In the genomic region with DNA sequence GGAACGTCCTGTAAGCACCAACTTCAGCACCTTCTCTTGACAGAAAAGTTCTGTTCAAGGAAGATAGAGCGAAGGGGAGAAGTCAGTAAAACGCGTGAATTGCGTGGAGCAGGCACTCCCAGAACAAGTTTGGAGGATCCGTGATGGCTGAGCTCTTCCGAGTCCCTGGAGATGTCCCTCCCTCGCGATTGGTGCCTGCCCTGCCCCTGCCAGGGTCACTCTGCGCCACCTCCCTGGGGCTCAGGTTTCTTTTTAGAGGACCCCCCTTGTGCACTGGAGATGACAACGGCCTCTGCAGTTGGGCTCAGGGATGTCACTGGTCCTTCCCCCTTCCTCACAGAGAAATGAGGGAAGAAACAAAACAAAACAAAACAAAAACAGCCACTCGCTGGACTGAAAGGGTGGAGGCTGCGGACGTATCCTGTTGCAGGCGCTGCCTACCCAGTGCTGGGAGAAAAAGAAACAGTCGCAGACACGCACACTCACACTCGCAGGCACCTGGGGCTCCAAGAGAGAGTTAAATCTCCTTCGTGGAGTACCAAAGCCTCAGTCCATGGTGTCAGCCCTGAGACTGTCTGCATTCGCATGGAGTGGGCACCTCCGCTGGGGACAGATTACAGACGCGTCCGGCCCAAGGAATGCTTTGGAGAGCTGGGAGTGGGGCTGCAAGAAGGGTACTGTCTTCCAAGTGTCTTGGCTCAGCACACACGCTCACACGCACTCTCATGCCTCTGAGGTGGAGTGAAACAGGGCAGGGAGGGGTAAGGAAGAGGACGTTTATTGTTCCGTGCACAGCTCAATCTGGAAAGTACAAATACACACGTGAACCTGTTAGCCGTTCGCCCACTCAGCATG, we compare ENCODE assay signal across 13 cellular contexts.
A peak's percentile ranks its signal among the peaks of the same experiment; 100 is the strongest.
DNase-seq lines count a peak whose midpoint lies in the region; ATAC-seq, FAIRE-seq and TF ChIP-seq lines count a peak whose summit lies in the region.
"Had no signal": no experiment of that assay in that cellular context is flagged by ENCODE, and none has a peak within 500 bp of the region (broad histone marks: within the 10 kb centered on the region; RNA-seq: fewer than 3 reads in every experiment).

No MANE protein-coding gene starts in this region.

- H3K27me3 ChIP-seq in lower lobe of right lung (ENCODE audit: low read depth) (no peaks in the 10 kb centered on the region), subcutaneous abdominal adipose tissue (ENCODE audit: control insufficient read depth in 5 of 5, insufficient read depth in 4 of 5, low read length in 5 of 5) (no peaks in the 10 kb centered on the region)
- H3K27me3 ChIP-seq: neutrophil, uterus had no signal

- no peaks in the 10 kb centered on the region for H3K9me3 ChIP-seq in lower lobe of right lung
- peaks cover 0 to 3% (median 0%) of the 10 kb centered on the region in 5 donors for H3K9me3 ChIP-seq in subcutaneous abdominal adipose tissue (ENCODE audit: control insufficient read depth in 5 of 5, low read length in 5 of 5)
- H3K9me3 ChIP-seq: neutrophil, uterus had no signal

- H3K9ac ChIP-seq in subcutaneous abdominal adipose tissue (ENCODE audit: low read length in 5 of 5) = no peak overlapping the region

- no peak for FAIRE-seq in HTR-8/SVneo (lab: Jason Lieb, UNC)

- H3K27ac ChIP-seq in lower lobe of right lung = no peak overlapping the region
- H3K27ac ChIP-seq in subcutaneous abdominal adipose tissue (ENCODE audit: low read depth, low read length) = no peak overlapping the region
- H3K27ac ChIP-seq: neutrophil, uterus had no signal

- no peaks in the 10 kb centered on the region for H3K36me3 ChIP-seq in lower lobe of right lung
- H3K36me3 ChIP-seq in subcutaneous abdominal adipose tissue (ENCODE audit: control insufficient read depth in 5 of 5, insufficient read depth in 5 of 5, low read length in 5 of 5) = no peaks in the 10 kb centered on the region
- H3K36me3 ChIP-seq: neutrophil, uterus had no signal

- H3K4me3 ChIP-seq in cardiac fibroblast (replicated peaks in 1 of 2; ENCODE audit: low read depth in 2 of 2, low read length in 2 of 2) (peak overlapping the region; percentile 6 to 16), lower lobe of right lung (peak overlapping the region; percentile 40), subcutaneous abdominal adipose tissue (ENCODE audit: low read depth in 1 of 5, low read length in 5 of 5) (peak overlapping the region in 4 of 5 donors; percentile 44 to 77 (median 61))
- H3K4me3 ChIP-seq: uterus had no signal

- H3K4me1 ChIP-seq in lower lobe of right lung (no peaks in the 10 kb centered on the region), subcutaneous abdominal adipose tissue (ENCODE audit: control insufficient read depth in 5 of 5, insufficient read depth in 5 of 5, low read length in 5 of 5) (peaks cover 0 to 7% (median 0%) of the 10 kb centered on the region in 5 donors)
- H3K4me1 ChIP-seq: uterus had no signal

- peak; percentile 55 to 57 for ATAC-seq in lower lobe of right lung

- intact Hi-C loops in lower lobe of right lung (cut with DNase I) = no loop called here

- TF ChIP-seq CTCF in cardiac fibroblast (IDR thresholded peaks at IDR 0.05; ENCODE audit: low read depth, low read length) = no peak
- no peak for TF ChIP-seq CTCF in lower lobe of right lung (IDR thresholded peaks at IDR 0.05)

- DNase-seq in DMS53 (lab: John Stamatoyannopoulos, UW) (peak; percentile 32), DMS53 treated with DMSO at 0.1 percent for 48 hours (lab: John Stamatoyannopoulos, UW; ENCODE audit: unreplicated experiment) (no peak), cardiac fibroblast (ENCODE audit: low read depth in 2 of 2) (no peak), lower lobe of right lung (no peak), HTR-8/SVneo (ENCODE audit: insufficient read length, low spot score) (no peak), NCI-H1694 treated with DMSO at 0.1 percent for 48 hours (lab: John Stamatoyannopoulos, UW) (no peak)
- no peak for DNase-seq in stimulated activated CD4-positive, alpha-beta T cell treated with anti-CD3 and anti-CD28 coated beads, Interleukin-2, amount 100 ng/mL, for 24 hours
- DNase-seq: dermis blood vessel endothelial cell, NCI-H2227 treated with DMSO at 0.1 percent for 48 hours, Right ventricle myocardium superior, uterus had no signal

Comparison
In these comparisons a context has a peak if more than half of its experiments do, and no peak if none do; other contexts are left out.
1. H3K4me3 ChIP-seq: peak in every context shown above with its lines; median percentile 61 in subcutaneous abdominal adipose tissue; 40 in lower lobe of right lung; 11 in cardiac fibroblast.